In genomic region chr11:104803770-104804169, GRCh38 we compare ENCODE assay signal across 2 cellular contexts.
TF ChIP-seq lines count a peak whose summit lies in the region.

No MANE protein-coding gene starts in this region.

TF ChIP-seq in GM23338, 12 proteins besides CTCF, POLR2A, EP300 and RAD21 (continued from another document):
- TF ChIP-seq EZH2phosphoT487 (IDR thresholded peaks at IDR 0.05; ENCODE audit: unreplicated experiment) = no peak
- TF ChIP-seq STAT1 (IDR thresholded peaks at IDR 0.05; ENCODE audit: unreplicated experiment) = no peak
- TF ChIP-seq, protein P1, sequence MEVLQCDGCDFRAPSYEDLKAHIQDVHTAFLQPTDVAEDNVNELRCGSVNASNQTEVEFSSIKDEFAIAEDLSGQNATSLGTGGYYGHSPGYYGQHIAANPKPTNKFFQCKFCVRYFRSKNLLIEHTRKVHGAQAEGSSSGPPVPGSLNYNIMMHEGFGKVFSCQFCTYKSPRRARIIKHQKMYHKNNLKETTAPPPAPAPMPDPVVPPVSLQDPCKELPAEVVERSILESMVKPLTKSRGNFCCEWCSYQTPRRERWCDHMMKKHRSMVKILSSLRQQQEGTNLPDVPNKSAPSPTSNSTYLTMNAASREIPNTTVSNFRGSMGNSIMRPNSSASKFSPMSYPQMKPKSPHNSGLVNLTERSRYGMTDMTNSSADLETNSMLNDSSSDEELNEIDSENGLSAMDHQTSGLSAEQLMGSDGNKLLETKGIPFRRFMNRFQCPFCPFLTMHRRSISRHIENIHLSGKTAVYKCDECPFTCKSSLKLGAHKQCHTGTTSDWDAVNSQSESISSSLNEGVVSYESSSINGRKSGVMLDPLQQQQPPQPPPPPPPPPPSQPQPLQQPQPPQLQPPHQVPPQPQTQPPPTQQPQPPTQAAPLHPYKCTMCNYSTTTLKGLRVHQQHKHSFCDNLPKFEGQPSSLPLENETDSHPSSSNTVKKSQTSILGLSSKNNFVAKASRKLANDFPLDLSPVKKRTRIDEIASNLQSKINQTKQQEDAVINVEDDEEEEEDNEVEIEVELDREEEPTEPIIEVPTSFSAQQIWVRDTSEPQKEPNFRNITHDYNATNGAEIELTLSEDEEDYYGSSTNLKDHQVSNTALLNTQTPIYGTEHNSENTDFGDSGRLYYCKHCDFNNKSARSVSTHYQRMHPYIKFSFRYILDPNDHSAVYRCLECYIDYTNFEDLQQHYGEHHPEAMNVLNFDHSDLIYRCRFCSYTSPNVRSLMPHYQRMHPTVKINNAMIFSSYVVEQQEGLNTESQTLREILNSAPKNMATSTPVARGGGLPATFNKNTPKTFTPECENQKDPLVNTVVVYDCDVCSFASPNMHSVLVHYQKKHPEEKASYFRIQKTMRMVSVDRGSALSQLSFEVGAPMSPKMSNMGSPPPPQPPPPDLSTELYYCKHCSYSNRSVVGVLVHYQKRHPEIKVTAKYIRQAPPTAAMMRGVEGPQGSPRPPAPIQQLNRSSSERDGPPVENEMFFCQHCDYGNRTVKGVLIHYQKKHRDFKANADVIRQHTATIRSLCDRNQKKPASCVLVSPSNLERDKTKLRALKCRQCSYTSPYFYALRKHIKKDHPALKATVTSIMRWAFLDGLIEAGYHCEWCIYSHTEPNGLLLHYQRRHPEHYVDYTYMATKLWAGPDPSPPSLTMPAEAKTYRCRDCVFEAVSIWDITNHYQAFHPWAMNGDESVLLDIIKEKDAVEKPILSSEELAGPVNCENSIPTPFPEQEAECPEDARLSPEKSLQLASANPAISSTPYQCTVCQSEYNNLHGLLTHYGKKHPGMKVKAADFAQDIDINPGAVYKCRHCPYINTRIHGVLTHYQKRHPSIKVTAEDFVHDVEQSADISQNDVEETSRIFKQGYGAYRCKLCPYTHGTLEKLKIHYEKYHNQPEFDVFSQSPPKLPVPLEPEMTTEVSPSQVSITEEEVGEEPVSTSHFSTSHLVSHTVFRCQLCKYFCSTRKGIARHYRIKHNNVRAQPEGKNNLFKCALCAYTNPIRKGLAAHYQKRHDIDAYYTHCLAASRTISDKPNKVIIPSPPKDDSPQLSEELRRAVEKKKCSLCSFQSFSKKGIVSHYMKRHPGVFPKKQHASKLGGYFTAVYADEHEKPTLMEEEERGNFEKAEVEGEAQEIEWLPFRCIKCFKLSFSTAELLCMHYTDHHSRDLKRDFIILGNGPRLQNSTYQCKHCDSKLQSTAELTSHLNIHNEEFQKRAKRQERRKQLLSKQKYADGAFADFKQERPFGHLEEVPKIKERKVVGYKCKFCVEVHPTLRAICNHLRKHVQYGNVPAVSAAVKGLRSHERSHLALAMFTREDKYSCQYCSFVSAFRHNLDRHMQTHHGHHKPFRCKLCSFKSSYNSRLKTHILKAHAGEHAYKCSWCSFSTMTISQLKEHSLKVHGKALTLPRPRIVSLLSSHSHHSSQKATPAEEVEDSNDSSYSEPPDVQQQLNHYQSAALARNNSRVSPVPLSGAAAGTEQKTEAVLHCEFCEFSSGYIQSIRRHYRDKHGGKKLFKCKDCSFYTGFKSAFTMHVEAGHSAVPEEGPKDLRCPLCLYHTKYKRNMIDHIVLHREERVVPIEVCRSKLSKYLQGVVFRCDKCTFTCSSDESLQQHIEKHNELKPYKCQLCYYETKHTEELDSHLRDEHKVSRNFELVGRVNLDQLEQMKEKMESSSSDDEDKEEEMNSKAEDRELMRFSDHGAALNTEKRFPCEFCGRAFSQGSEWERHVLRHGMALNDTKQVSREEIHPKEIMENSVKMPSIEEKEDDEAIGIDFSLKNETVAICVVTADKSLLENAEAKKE (CRISPR knock-in tag; IDR thresholded peaks at IDR 0.05) = no peak
- TF ChIP-seq ZNF331 (CRISPR knock-in tag; IDR thresholded peaks at IDR 0.05; ENCODE audit: low read depth) = no peak
- TF ChIP-seq ZNF114 (CRISPR knock-in tag; IDR thresholded peaks at IDR 0.05) = no peak
- no peak for TF ChIP-seq ETS1 (IDR thresholded peaks at IDR 0.05)
- no peak for TF ChIP-seq JUNB (IDR thresholded peaks at IDR 0.05; ENCODE audit: unreplicated experiment)
TF ChIP-seq in GM23338: peak in this region for 0.

TF ChIP-seq in WTC11, 78 proteins besides CTCF, POLR2A, EP300 and RAD21 (continued from another document):
- TF ChIP-seq ZNF281 (CRISPR knock-in tag; IDR thresholded peaks at IDR 0.05) (no peak), MXD4 (CRISPR knock-in tag; IDR thresholded peaks at IDR 0.05; ENCODE audit: borderline replicate concordance) (no peak), GABPB1 (CRISPR knock-in tag; IDR thresholded peaks at IDR 0.05) (no peak)
